Comparison of ENCODE assay signal across 8 cellular contexts in genomic region chr11:73295259-73295995, GRCh38. TPM values are rescaled to one million over a fixed set of nuclear protein-coding genes. Genes with fewer than 3 reads are reported as not detected.
DNase-seq lines count a peak whose midpoint lies in the region; ATAC-seq, FAIRE-seq and TF ChIP-seq lines count a peak whose summit lies in the region.

No MANE protein-coding gene starts in this region.

- peaks cover 6% of the 10 kb centered on the region for H3K79me2 ChIP-seq in trophoblast cell (ENCODE audit: control insufficient read depth, insufficient read depth, low read length, poor library complexity)

- peak; percentile 79 to 81 for ATAC-seq in activated T-cell treated with anti-CD3 and anti-CD28 coated beads, Interleukin-2, amount 50 U/mL, for 4 hours
- no peak for ATAC-seq in HG02678 (IDR thresholded peaks at IDR 0.05; ENCODE audit: unreplicated experiment)

- H3K27ac ChIP-seq in trophoblast cell (ENCODE audit: low read depth, low read length) = no peak overlapping the region

- no peak overlapping the region for H3K9ac ChIP-seq in trophoblast cell (ENCODE audit: low read length)

- no peak overlapping the region for H3K4ac ChIP-seq in trophoblast cell (ENCODE audit: low read depth, low read length)

- WGBS in trophoblast cell (ENCODE audit: extremely low coverage, insufficient coverage, insufficient read length) = no CpG with 5 or more reads among the region's 12 CpGs

- peaks cover 5% of the 10 kb centered on the region for H3K27me3 Mint-ChIP-seq in activated T-cell treated with anti-CD3 and anti-CD28 coated beads, Interleukin-2, amount 50 U/mL, for 4 hours (ENCODE audit: low read depth)

- no peak overlapping the region for H3K14ac ChIP-seq in trophoblast cell (ENCODE audit: low read length)

- peak; percentile 98 for TF ChIP-seq CTCF in foreskin fibroblast (IDR thresholded peaks at IDR 0.05; ENCODE audit: low read depth, low read length)

- H2BK12ac ChIP-seq in trophoblast cell (ENCODE audit: low read length) = no peak overlapping the region

- H3K36me3 ChIP-seq in trophoblast cell (ENCODE audit: control insufficient read depth in 1 of 2, insufficient read depth in 2 of 2, low read length in 2 of 2) = peaks cover 31 to 38% of the 10 kb centered on the region in 2 experiments

- H3K4me2 ChIP-seq in trophoblast cell (ENCODE audit: low read length) = no peak overlapping the region

- H3K27me3 ChIP-seq in trophoblast cell (ENCODE audit: insufficient read depth, low read length) = no peaks in the 10 kb centered on the region

- no peaks in the 10 kb centered on the region for H3K79me1 ChIP-seq in trophoblast cell (ENCODE audit: low read length)

- H2AK5ac ChIP-seq in trophoblast cell (ENCODE audit: low read length) = no peak overlapping the region

- H3K4me1 Mint-ChIP-seq in activated T-cell treated with anti-CD3 and anti-CD28 coated beads, Interleukin-2, amount 50 U/mL, for 4 hours (ENCODE audit: low read depth) = peaks cover 3% of the 10 kb centered on the region

- H3K9me3 Mint-ChIP-seq in activated T-cell treated with anti-CD3 and anti-CD28 coated beads, Interleukin-2, amount 50 U/mL, for 4 hours = no peaks in the 10 kb centered on the region

- no peak overlapping the region for H3K4me3 Mint-ChIP-seq in activated T-cell treated with anti-CD3 and anti-CD28 coated beads, Interleukin-2, amount 50 U/mL, for 4 hours

- H3K4me1 ChIP-seq in trophoblast cell (ENCODE audit: control insufficient read depth in 1 of 2, insufficient read depth in 2 of 2, low read length in 2 of 2) = peaks cover 0 to 15% of the 10 kb centered on the region in 2 experiments

- no peak overlapping the region for H4K12ac ChIP-seq in trophoblast cell (ENCODE audit: low read depth, low read length)

- H2BK120ac ChIP-seq in trophoblast cell (ENCODE audit: insufficient read depth, low read length, poor library complexity) = no peak overlapping the region

- H4K91ac ChIP-seq in trophoblast cell (ENCODE audit: low read depth, low read length) = no peak overlapping the region

- H3K36me3 Mint-ChIP-seq in activated T-cell treated with anti-CD3 and anti-CD28 coated beads, Interleukin-2, amount 50 U/mL, for 4 hours (ENCODE audit: insufficient read depth) = no peaks in the 10 kb centered on the region

- no peaks in the 10 kb centered on the region for H3K9me3 ChIP-seq in trophoblast cell (ENCODE audit: insufficient read depth, low read depth, low read length)

- DNase-seq in EL (peak; percentile 93), HS-27A (ENCODE audit: low read depth) (peak; percentile 81), RCC 7860 (ENCODE audit: low spot score) (peak; percentile 98), foreskin fibroblast (peak; percentile 83 to 91), trophoblast cell (peak; percentile 80 to 89), urothelium cell line (ENCODE audit: low spot score) (peak; percentile 70)
- peak; percentile 71 for DNase-seq in activated T-cell treated with anti-CD3 and anti-CD28 coated beads, Interleukin-2, amount 50 U/mL, for 4 hours

- H3K4me3 ChIP-seq in foreskin fibroblast (ENCODE audit: low read depth in 1 of 2, low read length in 2 of 2) (no peak overlapping the region), trophoblast cell (ENCODE audit: low read depth, low read length) (no peak overlapping the region)

- H3K18ac ChIP-seq in trophoblast cell (ENCODE audit: low read length) = no peak overlapping the region

- no peak overlapping the region for H4K8ac ChIP-seq in trophoblast cell (ENCODE audit: low read depth, low read length)

- H2AFZ ChIP-seq in trophoblast cell (ENCODE audit: insufficient read depth, low read length, poor library complexity) = no peak overlapping the region

- no peak overlapping the region for H3K23ac ChIP-seq in trophoblast cell (ENCODE audit: low read length)

- H2BK5ac ChIP-seq in trophoblast cell (ENCODE audit: low read depth, low read length, poor library complexity) = no peak overlapping the region

- FAIRE-seq in RCC 7860 (lab: Jason Lieb, UNC) (peak; percentile 75), urothelium cell line (lab: Jason Lieb, UNC) (peak; percentile 59)

RNA-seq across cellular contexts. Expression of gene ARHGEF17, which starts 12.6 kb away (rescaled TPM):
- under 1 TPM; 0.13 to 0.27 (median 0.13) TPM for total RNA-seq in activated T-cell treated with anti-CD3 and anti-CD28 coated beads, Interleukin-2, amount 50 U/mL, for 4 hours
- polyA plus RNA-seq in trophoblast cell (2013) = 31.0 and 31.5 TPM in 2 replicates

RNA-seq across cellular contexts. Expression of gene P2RY6, which starts 23.3 kb away (rescaled TPM):
- not detected for total RNA-seq in activated T-cell treated with anti-CD3 and anti-CD28 coated beads, Interleukin-2, amount 50 U/mL, for 4 hours
- polyA plus RNA-seq in trophoblast cell (2013) = 45.7 and 47.8 TPM in 2 replicates
